Comparison of ENCODE assay signal across 19 cellular contexts in genomic region chr6:84082693-84083265, GRCh38. TPM values are rescaled to one million over a fixed set of nuclear protein-coding genes. Genes with fewer than 3 reads are reported as not detected.
A peak's percentile ranks its signal among the peaks of the same experiment; 100 is the strongest.
DNase-seq lines count a peak whose midpoint lies in the region; ATAC-seq and TF ChIP-seq lines count a peak whose summit lies in the region.
"Had no signal": no experiment of that assay in that cellular context is flagged by ENCODE, and none has a peak within 500 bp of the region (broad histone marks: within the 10 kb centered on the region; RNA-seq: fewer than 3 reads in every experiment).

No MANE protein-coding gene starts in this region.

- ATAC-seq in foreskin keratinocyte (peak; percentile 31), omental fat pad (ENCODE audit: low FRiP score) (no peak), HG03460 (IDR thresholded peaks at IDR 0.05; ENCODE audit: unreplicated experiment) (no peak)
- ATAC-seq: heart left ventricle; stimulated activated effector memory CD8-positive, alpha-beta T cell treated with anti-CD3 and anti-CD28 coated beads, Interleukin-12 subunit alpha, Interleukin-12 subunit beta, amount 100 ng/mL, for 72 hours had no signal

- H3K4me1 ChIP-seq in foreskin keratinocyte = peaks cover 11% of the 10 kb centered on the region
- H3K4me1 ChIP-seq: BLaER1, heart left ventricle had no signal

- TF ChIP-seq CTCF in foreskin keratinocyte (conservative IDR thresholded peaks at IDR 0.05) = no peak
- TF ChIP-seq CTCF in omental fat pad (IDR thresholded peaks at IDR 0.05) = no peak
- no peak for TF ChIP-seq CTCF in foreskin fibroblast (IDR thresholded peaks at IDR 0.05; ENCODE audit: low read depth, low read length)

- peak; percentile 43 for DNase-seq in NCI-H2107 treated with DMSO at 0.1 percent for 48 hours (lab: John Stamatoyannopoulos, UW; ENCODE audit: unreplicated experiment)
- DNase-seq in NCI-H2107 (lab: John Stamatoyannopoulos, UW) = no peak
- peak; percentile 54 for DNase-seq in OCI-M1 (lab: John Stamatoyannopoulos, UW)
- DNase-seq in foreskin keratinocyte = peak in 1 of 2 donors; percentile 43
- peak; percentile 17 for DNase-seq in retina
- no peak for DNase-seq in omental fat pad (ENCODE audit: low spot score)
- DNase-seq in foreskin fibroblast = no peak
- DNase-seq: activated CD4-positive, CD25-positive, alpha-beta regulatory T cell; activated naive CD8-positive, alpha-beta T cell treated with anti-CD3 and anti-CD28 coated beads for 36 hours; dorsolateral prefrontal cortex; heart left ventricle; NCI-H1417 treated with DMSO at 0.1 percent for 48 hours; NCI-H524 had no signal

- no peak overlapping the region for H3K27ac ChIP-seq in foreskin keratinocyte
- H3K27ac ChIP-seq: BLaER1, dorsolateral prefrontal cortex, heart left ventricle, thoracic aorta had no signal

- H3K27me3 ChIP-seq in foreskin keratinocyte = no peaks in the 10 kb centered on the region
- H3K27me3 ChIP-seq: BLaER1, dorsolateral prefrontal cortex, heart left ventricle had no signal

- H3K4me3 ChIP-seq in foreskin fibroblast (ENCODE audit: low read depth in 1 of 2, low read length in 2 of 2) = no peak overlapping the region
- H3K4me3 ChIP-seq: BLaER1, dorsolateral prefrontal cortex, heart left ventricle, thoracic aorta had no signal

RNA-seq across cellular contexts. Expression of gene MRAP2, which starts 49.2 kb away (rescaled TPM):
- total RNA-seq in foreskin keratinocyte = 0.35 and 2.9 TPM in 2 replicates
- polyA plus RNA-seq in foreskin keratinocyte = 0.41 and 2.0 TPM in 2 replicates
- total RNA-seq in omental fat pad = under 1 TPM in 2 of 4 donors, not detected in 2; 0.19 to 0.47 TPM
- total RNA-seq: activated CD8-positive, alpha-beta memory T cell treated with anti-CD3 and anti-CD28 coated beads for 36 hours; activated naive CD8-positive, alpha-beta T cell treated with anti-CD3 and anti-CD28 coated beads for 36 hours; T-helper 2 cell treated with Interferon-gamma antibody and Interleukin-4, amounts not matched to agents 100 ng/mL and 5 ng/mL, for 36 hours had no signal

Comparison
In these comparisons a context has a peak if more than half of its experiments do, and no peak if none do; other contexts are left out.
1. DNase-seq: peak in NCI-H2107 treated with DMSO at 0.1 percent for 48 hours (single experiment), OCI-M1 (single experiment) and retina (single experiment); none in NCI-H2107 (single experiment), omental fat pad (single experiment) and foreskin fibroblast (0 of 2).